Comparison of ENCODE assay signal across 1 cellular context in the genomic region with DNA sequence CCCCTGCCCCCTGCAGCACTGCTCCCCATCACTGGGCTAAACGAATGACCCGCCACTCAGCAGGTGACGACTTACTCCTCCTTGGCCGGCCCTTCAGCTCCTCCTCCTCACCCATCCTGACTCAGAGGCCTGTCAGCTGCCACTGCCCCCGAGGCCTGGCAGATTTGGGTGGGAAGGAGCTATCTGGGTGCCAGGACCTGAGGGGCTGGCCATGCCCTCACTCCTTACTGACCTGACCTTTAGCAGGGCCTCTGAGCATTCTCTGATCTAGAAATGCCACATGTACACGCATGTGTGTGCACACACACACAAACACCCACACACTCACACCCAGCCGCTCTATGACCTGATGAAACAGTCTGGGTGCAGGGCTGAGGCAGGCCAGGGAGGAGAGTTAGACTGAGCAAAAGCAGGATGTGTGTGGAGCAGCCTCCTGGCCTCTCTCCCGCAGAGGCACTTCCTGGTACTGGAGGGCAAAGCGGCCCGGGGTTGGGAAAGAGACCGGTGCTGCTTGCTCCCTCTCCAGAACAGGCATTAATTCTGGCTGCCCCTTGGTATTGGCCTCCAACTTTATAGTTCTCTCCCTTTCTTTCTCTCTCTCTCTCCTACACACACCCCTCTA.
A peak's percentile ranks its signal among the peaks of the same experiment; 100 is the strongest.
TF ChIP-seq lines count a peak whose summit lies in the region.

No MANE protein-coding gene starts in this region.

TF ChIP-seq in HepG2, 621 proteins besides CTCF, POLR2A, EP300 and RAD21 (continued from another document):
- TF ChIP-seq, protein P1, sequence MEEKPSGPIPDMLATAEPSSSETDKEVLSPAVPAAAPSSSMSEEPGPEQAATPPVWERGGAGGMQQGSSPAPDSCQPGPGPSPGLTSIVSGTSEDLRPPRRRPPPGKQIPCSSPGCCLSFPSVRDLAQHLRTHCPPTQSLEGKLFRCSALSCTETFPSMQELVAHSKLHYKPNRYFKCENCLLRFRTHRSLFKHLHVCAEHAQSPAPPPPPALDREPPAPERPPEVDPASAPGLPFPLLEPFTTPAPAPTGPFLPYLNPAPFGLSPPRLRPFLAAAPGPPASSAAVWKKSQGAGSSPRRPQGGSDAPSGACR (CRISPR knock-in tag; IDR thresholded peaks at IDR 0.05): no peak
- TF ChIP-seq ZC3H4 (CRISPR knock-in tag; IDR thresholded peaks at IDR 0.05; ENCODE audit: borderline replicate concordance) (no peak), ZNF629 (CRISPR knock-in tag; conservative IDR thresholded peaks at IDR 0.05) (no peak), NRL (CRISPR knock-in tag; IDR thresholded peaks at IDR 0.05; ENCODE audit: borderline replicate concordance) (0 out of 2 replicates have a peak, but pooled peaks have one; percentile 27), ZNF704 (CRISPR knock-in tag; IDR thresholded peaks at IDR 0.05; ENCODE audit: borderline replicate concordance) (no peak), EZH2 (conservative IDR thresholded peaks at IDR 0.05; ENCODE audit: low read depth, low read length) (no peak), KLF13 (CRISPR knock-in tag; IDR thresholded peaks at IDR 0.05) (no peak), SUZ12 (IDR thresholded peaks at IDR 0.05; ENCODE audit: low read depth, low read length) (no peak), RCOR2 (CRISPR knock-in tag; IDR thresholded peaks at IDR 0.05) (no peak), ZNF460 (CRISPR knock-in tag; IDR thresholded peaks at IDR 0.05; ENCODE audit: borderline replicate concordance) (no peak), SCMH1 (CRISPR knock-in tag; IDR thresholded peaks at IDR 0.05; ENCODE audit: borderline replicate concordance) (no peak), ZNF441 (CRISPR knock-in tag; IDR thresholded peaks at IDR 0.05; ENCODE audit: borderline replicate concordance) (peak; percentile 68), ZNF446 (CRISPR knock-in tag; IDR thresholded peaks at IDR 0.05) (no peak), ZNF329 (CRISPR knock-in tag; IDR thresholded peaks at IDR 0.05; ENCODE audit: low read depth) (0 out of 2 replicates have a peak, but pooled peaks have one; percentile 26), ATF7-NPFF (CRISPR knock-in tag; IDR thresholded peaks at IDR 0.05; ENCODE audit: low read depth) (no peak; the same call in none of the 2 replicates), SRF (IDR thresholded peaks at IDR 0.05; ENCODE audit: low read depth, low read length) (no peak), PHB2 (IDR thresholded peaks at IDR 0.05; ENCODE audit: partially characterized antibody) (no peak), SRSF1 (optimal IDR thresholded peaks at IDR 0.05; ENCODE audit: low read depth, low read length) (no peak), MAF1 (CRISPR knock-in tag; IDR thresholded peaks at IDR 0.05; ENCODE audit: borderline replicate concordance) (no peak), SIX4 (CRISPR knock-in tag; IDR thresholded peaks at IDR 0.05) (no peak; the same call in 1 of the 2 replicates), ZNF589 (CRISPR knock-in tag; conservative IDR thresholded peaks at IDR 0.05) (no peak), FOXA1 (IDR thresholded peaks at IDR 0.05) (no peak), FOXA1 (CRISPR knock-in tag; IDR thresholded peaks at IDR 0.05) (peak; percentile 80), SNAPC4 (CRISPR knock-in tag; IDR thresholded peaks at IDR 0.05) (0 out of 2 replicates have a peak, but pooled peaks have one; percentile 48), CBFB (CRISPR knock-in tag; IDR thresholded peaks at IDR 0.05) (peak; percentile 26; the same call in 1 of the 2 replicates), DMAP1 (CRISPR knock-in tag; IDR thresholded peaks at IDR 0.05) (no peak), GTF2F1 (IDR thresholded peaks at IDR 0.05; ENCODE audit: low read length) (no peak)
- TF ChIP-seq, protein P2, sequence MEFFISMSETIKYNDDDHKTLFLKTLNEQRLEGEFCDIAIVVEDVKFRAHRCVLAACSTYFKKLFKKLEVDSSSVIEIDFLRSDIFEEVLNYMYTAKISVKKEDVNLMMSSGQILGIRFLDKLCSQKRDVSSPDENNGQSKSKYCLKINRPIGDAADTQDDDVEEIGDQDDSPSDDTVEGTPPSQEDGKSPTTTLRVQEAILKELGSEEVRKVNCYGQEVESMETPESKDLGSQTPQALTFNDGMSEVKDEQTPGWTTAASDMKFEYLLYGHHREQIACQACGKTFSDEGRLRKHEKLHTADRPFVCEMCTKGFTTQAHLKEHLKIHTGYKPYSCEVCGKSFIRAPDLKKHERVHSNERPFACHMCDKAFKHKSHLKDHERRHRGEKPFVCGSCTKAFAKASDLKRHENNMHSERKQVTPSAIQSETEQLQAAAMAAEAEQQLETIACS (CRISPR knock-in tag; IDR thresholded peaks at IDR 0.05): no peak
- TF ChIP-seq, protein P3, sequence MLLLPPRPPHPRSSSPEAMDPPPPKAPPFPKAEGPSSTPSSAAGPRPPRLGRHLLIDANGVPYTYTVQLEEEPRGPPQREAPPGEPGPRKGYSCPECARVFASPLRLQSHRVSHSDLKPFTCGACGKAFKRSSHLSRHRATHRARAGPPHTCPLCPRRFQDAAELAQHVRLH (CRISPR knock-in tag; IDR thresholded peaks at IDR 0.05; ENCODE audit: borderline replicate concordance, low read depth): no peak
- TF ChIP-seq, protein P4, sequence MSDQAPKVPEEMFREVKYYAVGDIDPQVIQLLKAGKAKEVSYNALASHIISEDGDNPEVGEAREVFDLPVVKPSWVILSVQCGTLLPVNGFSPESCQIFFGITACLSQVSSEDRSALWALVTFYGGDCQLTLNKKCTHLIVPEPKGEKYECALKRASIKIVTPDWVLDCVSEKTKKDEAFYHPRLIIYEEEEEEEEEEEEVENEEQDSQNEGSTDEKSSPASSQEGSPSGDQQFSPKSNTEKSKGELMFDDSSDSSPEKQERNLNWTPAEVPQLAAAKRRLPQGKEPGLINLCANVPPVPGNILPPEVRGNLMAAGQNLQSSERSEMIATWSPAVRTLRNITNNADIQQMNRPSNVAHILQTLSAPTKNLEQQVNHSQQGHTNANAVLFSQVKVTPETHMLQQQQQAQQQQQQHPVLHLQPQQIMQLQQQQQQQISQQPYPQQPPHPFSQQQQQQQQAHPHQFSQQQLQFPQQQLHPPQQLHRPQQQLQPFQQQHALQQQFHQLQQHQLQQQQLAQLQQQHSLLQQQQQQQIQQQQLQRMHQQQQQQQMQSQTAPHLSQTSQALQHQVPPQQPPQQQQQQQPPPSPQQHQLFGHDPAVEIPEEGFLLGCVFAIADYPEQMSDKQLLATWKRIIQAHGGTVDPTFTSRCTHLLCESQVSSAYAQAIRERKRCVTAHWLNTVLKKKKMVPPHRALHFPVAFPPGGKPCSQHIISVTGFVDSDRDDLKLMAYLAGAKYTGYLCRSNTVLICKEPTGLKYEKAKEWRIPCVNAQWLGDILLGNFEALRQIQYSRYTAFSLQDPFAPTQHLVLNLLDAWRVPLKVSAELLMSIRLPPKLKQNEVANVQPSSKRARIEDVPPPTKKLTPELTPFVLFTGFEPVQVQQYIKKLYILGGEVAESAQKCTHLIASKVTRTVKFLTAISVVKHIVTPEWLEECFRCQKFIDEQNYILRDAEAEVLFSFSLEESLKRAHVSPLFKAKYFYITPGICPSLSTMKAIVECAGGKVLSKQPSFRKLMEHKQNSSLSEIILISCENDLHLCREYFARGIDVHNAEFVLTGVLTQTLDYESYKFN (CRISPR knock-in tag; conservative IDR thresholded peaks at IDR 0.05): peak; percentile 50
- TF ChIP-seq, protein P5, sequence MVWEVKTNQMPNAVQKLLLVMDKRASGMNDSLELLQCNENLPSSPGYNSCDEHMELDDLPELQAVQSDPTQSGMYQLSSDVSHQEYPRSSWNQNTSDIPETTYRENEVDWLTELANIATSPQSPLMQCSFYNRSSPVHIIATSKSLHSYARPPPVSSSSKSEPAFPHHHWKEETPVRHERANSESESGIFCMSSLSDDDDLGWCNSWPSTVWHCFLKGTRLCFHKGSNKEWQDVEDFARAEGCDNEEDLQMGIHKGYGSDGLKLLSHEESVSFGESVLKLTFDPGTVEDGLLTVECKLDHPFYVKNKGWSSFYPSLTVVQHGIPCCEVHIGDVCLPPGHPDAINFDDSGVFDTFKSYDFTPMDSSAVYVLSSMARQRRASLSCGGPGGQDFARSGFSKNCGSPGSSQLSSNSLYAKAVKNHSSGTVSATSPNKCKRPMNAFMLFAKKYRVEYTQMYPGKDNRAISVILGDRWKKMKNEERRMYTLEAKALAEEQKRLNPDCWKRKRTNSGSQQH (CRISPR knock-in tag; IDR thresholded peaks at IDR 0.05; ENCODE audit: low read depth): no peak; the same call in 1 of the 2 replicates
- TF ChIP-seq, protein P6, sequence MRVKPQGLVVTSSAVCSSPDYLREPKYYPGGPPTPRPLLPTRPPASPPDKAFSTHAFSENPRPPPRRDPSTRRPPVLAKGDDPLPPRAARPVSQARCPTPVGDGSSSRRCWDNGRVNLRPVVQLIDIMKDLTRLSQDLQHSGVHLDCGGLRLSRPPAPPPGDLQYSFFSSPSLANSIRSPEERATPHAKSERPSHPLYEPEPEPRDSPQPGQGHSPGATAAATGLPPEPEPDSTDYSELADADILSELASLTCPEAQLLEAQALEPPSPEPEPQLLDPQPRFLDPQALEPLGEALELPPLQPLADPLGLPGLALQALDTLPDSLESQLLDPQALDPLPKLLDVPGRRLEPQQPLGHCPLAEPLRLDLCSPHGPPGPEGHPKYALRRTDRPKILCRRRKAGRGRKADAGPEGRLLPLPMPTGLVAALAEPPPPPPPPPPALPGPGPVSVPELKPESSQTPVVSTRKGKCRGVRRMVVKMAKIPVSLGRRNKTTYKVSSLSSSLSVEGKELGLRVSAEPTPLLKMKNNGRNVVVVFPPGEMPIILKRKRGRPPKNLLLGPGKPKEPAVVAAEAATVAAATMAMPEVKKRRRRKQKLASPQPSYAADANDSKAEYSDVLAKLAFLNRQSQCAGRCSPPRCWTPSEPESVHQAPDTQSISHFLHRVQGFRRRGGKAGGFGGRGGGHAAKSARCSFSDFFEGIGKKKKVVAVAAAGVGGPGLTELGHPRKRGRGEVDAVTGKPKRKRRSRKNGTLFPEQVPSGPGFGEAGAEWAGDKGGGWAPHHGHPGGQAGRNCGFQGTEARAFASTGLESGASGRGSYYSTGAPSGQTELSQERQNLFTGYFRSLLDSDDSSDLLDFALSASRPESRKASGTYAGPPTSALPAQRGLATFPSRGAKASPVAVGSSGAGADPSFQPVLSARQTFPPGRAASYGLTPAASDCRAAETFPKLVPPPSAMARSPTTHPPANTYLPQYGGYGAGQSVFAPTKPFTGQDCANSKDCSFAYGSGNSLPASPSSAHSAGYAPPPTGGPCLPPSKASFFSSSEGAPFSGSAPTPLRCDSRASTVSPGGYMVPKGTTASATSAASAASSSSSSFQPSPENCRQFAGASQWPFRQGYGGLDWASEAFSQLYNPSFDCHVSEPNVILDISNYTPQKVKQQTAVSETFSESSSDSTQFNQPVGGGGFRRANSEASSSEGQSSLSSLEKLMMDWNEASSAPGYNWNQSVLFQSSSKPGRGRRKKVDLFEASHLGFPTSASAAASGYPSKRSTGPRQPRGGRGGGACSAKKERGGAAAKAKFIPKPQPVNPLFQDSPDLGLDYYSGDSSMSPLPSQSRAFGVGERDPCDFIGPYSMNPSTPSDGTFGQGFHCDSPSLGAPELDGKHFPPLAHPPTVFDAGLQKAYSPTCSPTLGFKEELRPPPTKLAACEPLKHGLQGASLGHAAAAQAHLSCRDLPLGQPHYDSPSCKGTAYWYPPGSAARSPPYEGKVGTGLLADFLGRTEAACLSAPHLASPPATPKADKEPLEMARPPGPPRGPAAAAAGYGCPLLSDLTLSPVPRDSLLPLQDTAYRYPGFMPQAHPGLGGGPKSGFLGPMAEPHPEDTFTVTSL (CRISPR knock-in tag; IDR thresholded peaks at IDR 0.05; ENCODE audit: borderline replicate concordance): no peak
- TF ChIP-seq, protein P7, sequence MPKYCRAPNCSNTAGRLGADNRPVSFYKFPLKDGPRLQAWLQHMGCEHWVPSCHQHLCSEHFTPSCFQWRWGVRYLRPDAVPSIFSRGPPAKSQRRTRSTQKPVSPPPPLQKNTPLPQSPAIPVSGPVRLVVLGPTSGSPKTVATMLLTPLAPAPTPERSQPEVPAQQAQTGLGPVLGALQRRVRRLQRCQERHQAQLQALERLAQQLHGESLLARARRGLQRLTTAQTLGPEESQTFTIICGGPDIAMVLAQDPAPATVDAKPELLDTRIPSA (CRISPR knock-in tag; IDR thresholded peaks at IDR 0.05; ENCODE audit: borderline replicate concordance): no peak
- TF ChIP-seq, protein P8, sequence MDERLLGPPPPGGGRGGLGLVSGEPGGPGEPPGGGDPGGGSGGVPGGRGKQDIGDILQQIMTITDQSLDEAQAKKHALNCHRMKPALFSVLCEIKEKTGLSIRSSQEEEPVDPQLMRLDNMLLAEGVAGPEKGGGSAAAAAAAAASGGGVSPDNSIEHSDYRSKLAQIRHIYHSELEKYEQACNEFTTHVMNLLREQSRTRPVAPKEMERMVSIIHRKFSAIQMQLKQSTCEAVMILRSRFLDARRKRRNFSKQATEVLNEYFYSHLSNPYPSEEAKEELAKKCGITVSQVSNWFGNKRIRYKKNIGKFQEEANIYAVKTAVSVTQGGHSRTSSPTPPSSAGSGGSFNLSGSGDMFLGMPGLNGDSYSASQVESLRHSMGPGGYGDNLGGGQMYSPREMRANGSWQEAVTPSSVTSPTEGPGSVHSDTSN (CRISPR knock-in tag; IDR thresholded peaks at IDR 0.05): no peak
TF ChIP-seq in HepG2: peak in this region for 156.
